Comparison of ENCODE assay signal across 16 cellular contexts in the genomic region with DNA sequence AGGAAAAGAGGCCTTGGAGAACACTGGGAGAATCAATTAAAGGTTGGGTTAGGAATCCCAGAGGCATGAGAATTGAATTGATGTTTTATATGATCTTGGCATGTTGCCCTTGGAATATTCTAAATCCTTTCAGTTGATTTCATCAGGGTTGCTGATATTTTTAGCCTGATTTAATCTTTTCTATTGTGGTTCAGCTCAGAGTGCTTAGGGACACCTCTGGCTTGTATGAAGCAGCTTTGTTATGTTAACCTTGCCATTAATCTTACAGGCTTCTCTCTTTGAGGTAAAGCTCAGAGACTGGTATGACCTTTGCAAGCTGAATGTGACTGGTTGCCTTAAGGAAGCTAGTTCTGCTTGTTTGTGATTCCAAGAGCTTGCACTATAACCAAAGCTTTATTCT.
DNase-seq lines count a peak whose midpoint lies in the region; TF ChIP-seq lines count a peak whose summit lies in the region.
"Had no signal": no experiment of that assay in that cellular context is flagged by ENCODE, and none has a peak within 500 bp of the region (broad histone marks: within the 10 kb centered on the region; RNA-seq: fewer than 3 reads in every experiment).

No MANE protein-coding gene starts in this region.

- no peak overlapping the region for H2BK15ac ChIP-seq in H9 (ENCODE audit: low read depth, low read length)

- peaks cover 46 to 47% of the 10 kb centered on the region in 2 experiments for H3K4me1 Mint-ChIP-seq in H9
- H3K4me1 Mint-ChIP-seq in glutamatergic neuron (ENCODE audit: low read depth, unreplicated experiment): peaks cover 65% of the 10 kb centered on the region
- H3K4me1 Mint-ChIP-seq in nephron progenitor cell: peaks cover 54% of the 10 kb centered on the region

- H3K79me1 ChIP-seq in H9 (ENCODE audit: insufficient read depth, low read depth, low read length, poor library complexity, severe bottlenecking): no peaks in the 10 kb centered on the region

- H3K9me3 ChIP-seq in H9 (ENCODE audit: control insufficient read depth, low read depth, low read length) (no peaks in the 10 kb centered on the region), NT2/D1 (ENCODE audit: insufficient read depth, low read length) (no peaks in the 10 kb centered on the region)

- H3K4me3 Mint-ChIP-seq in H9 (no peak overlapping the region; a peak in 1 of 5 replicates), glutamatergic neuron (ENCODE audit: unreplicated experiment) (no peak overlapping the region), nephron progenitor cell (no peak overlapping the region)
- H3K4me3 Mint-ChIP-seq: CD4-positive, CD25-positive, alpha-beta regulatory T cell had no signal

- H2BK20ac ChIP-seq in H9 (ENCODE audit: low read depth, low read length, poor library complexity, severe bottlenecking): no peak overlapping the region

- no peak overlapping the region for H3K4me3 ChIP-seq in NT2/D1 (ENCODE audit: insufficient read length, low read depth)

- no peak overlapping the region for H3K27ac ChIP-seq in H9 (ENCODE audit: insufficient read length, low read depth, low read length)
- H3K27ac ChIP-seq in RWPE1: no peak overlapping the region
- H3K27ac ChIP-seq in caudate nucleus (ENCODE audit: low read depth, low read length): no peak overlapping the region
- H3K27ac ChIP-seq: KMS-11 had no signal

- H3T11ph ChIP-seq in H9 (ENCODE audit: low read length): no peak overlapping the region

- TF ChIP-seq CTCF in H9 (conservative IDR thresholded peaks at IDR 0.05) (no peak), glutamatergic neuron (IDR thresholded peaks at IDR 0.05; ENCODE audit: partially characterized antibody, unreplicated experiment) (no peak), nephron progenitor cell (IDR thresholded peaks at IDR 0.05) (no peak), RWPE1 (conservative IDR thresholded peaks at IDR 0.05; ENCODE audit: low read depth) (no peak)

- H3K4me1 ChIP-seq in H9 (ENCODE audit: insufficient read depth, low read length) (peaks cover 12% of the 10 kb centered on the region), NT2/D1 (ENCODE audit: insufficient read depth, insufficient read length) (no peaks in the 10 kb centered on the region)

- H3K27me3 Mint-ChIP-seq in H9 (ENCODE audit: low read depth) (no peaks in the 10 kb centered on the region), glutamatergic neuron (ENCODE audit: unreplicated experiment) (peaks cover 4% of the 10 kb centered on the region), nephron progenitor cell (ENCODE audit: low read depth, poor library complexity) (peaks cover 4% of the 10 kb centered on the region)
- H3K27me3 Mint-ChIP-seq: CD4-positive, CD25-positive, alpha-beta regulatory T cell had no signal

- peak overlapping the region; percentile 52 to 92 (median 92) for H3K27ac Mint-ChIP-seq in H9
- peak overlapping the region; percentile 54 for H3K27ac Mint-ChIP-seq in glutamatergic neuron (ENCODE audit: unreplicated experiment)
- peak overlapping the region; percentile 66 for H3K27ac Mint-ChIP-seq in nephron progenitor cell
- H3K27ac Mint-ChIP-seq: CD4-positive, CD25-positive, alpha-beta regulatory T cell had no signal

- no peak overlapping the region for H3K23ac ChIP-seq in H9 (ENCODE audit: insufficient read length, low read depth, low read length)

- H4K20me1 ChIP-seq in H9 (ENCODE audit: control insufficient read depth, insufficient read depth, insufficient read length): no peaks in the 10 kb centered on the region

- H2BK12ac ChIP-seq in H9 (ENCODE audit: insufficient read length, low read depth, low read length): no peak overlapping the region

- H3K9ac ChIP-seq in H9 (ENCODE audit: extremely low read depth, insufficient read length, low read length) (no peak overlapping the region), NT2/D1 (ENCODE audit: insufficient read length, low read depth) (no peak overlapping the region)
- H3K9ac ChIP-seq: KMS-11 had no signal

- no peak overlapping the region for H3K56ac ChIP-seq in H9 (ENCODE audit: insufficient read length, low read depth, low read length)

- H3K79me2 ChIP-seq in H9 (ENCODE audit: insufficient read depth, low read length): no peaks in the 10 kb centered on the region

- H3K36me3 ChIP-seq in NT2/D1 (ENCODE audit: insufficient read depth, insufficient read length, low read length): peaks cover 22% of the 10 kb centered on the region

- H3K27me3 ChIP-seq in H9 (ENCODE audit: insufficient read depth, low read length): no peaks in the 10 kb centered on the region
- H3K27me3 ChIP-seq in NT2/D1 (ENCODE audit: insufficient read depth, insufficient read length): no peaks in the 10 kb centered on the region

- H3K18ac ChIP-seq in H9 (ENCODE audit: insufficient read length, low read depth, low read length): no peak overlapping the region

- peak overlapping the region; percentile 3 for H3K4me2 ChIP-seq in H9 (ENCODE audit: insufficient read depth, insufficient read length, low read length)
- H3K4me2 ChIP-seq: KMS-11 had no signal

- H3K9me3 Mint-ChIP-seq in H9 (no peaks in the 10 kb centered on the region), glutamatergic neuron (ENCODE audit: unreplicated experiment) (peaks cover 27% of the 10 kb centered on the region), nephron progenitor cell (no peaks in the 10 kb centered on the region)
- H3K9me3 Mint-ChIP-seq: CD4-positive, CD25-positive, alpha-beta regulatory T cell had no signal

- POLR2A ChIA-PET in RWPE1 (lab: Yijun Ruan, JAX; ENCODE audit: low non-redundant PET): no interaction called here

- no peak overlapping the region for H4K5ac ChIP-seq in H9 (ENCODE audit: insufficient read length, low read depth, low read length)

- CTCF ChIA-PET in RWPE1 (lab: Yijun Ruan, JAX): no interaction called here

- no peak overlapping the region for H2BK5ac ChIP-seq in H9 (ENCODE audit: insufficient read length, low read length)

- H3K14ac ChIP-seq in H9 (ENCODE audit: insufficient read depth, low read length): no peak overlapping the region

- H2AK5ac ChIP-seq in H9 (ENCODE audit: insufficient read length, low read length): no peak overlapping the region

- no peak overlapping the region for H3K4ac ChIP-seq in H9 (ENCODE audit: low read depth, low read length)

- H4K8ac ChIP-seq in H9 (replicated peaks; ENCODE audit: insufficient read length, low read depth, low read length): no peak overlapping the region

- no peak overlapping the region for H2AFZ ChIP-seq in H9 (ENCODE audit: low read length)

- peaks cover 10 to 43% (median 29%) of the 10 kb centered on the region in 3 experiments for H3K36me3 Mint-ChIP-seq in H9 (ENCODE audit: insufficient read depth in 1 of 3, low read depth in 3 of 3)
- peaks cover 4% of the 10 kb centered on the region for H3K36me3 Mint-ChIP-seq in glutamatergic neuron (ENCODE audit: unreplicated experiment)
- H3K36me3 Mint-ChIP-seq in nephron progenitor cell (ENCODE audit: low read depth): peaks cover 23% of the 10 kb centered on the region

- H2BK120ac ChIP-seq in H9 (ENCODE audit: low read depth, low read length, poor library complexity, severe bottlenecking): no peak overlapping the region

- H4K91ac ChIP-seq in H9 (ENCODE audit: insufficient read length, low read depth, low read length): no peak overlapping the region

- H3K23me2 ChIP-seq in H9 (ENCODE audit: insufficient read length, low read depth, low read length, poor library complexity, severe bottlenecking): no peaks in the 10 kb centered on the region

- DNase-seq in H9: no peak
- DNase-seq in NT2/D1 (ENCODE audit: low read depth, low spot score): peak; percentile 66
- no peak for DNase-seq in glutamatergic neuron
- no peak for DNase-seq in nephron progenitor cell
- DNase-seq in NCI-H1436 (lab: John Stamatoyannopoulos, UW): no peak
- DNase-seq in RWPE1 (ENCODE audit: low spot score): no peak
- no peak for DNase-seq in caudate nucleus (lab: John Stamatoyannopoulos, UW)
- no peak for DNase-seq in NAMALWA (ENCODE audit: low spot score)
- DNase-seq: CD4-positive, CD25-positive, alpha-beta regulatory T cell; EL; NCI-H1105; NCI-H2029 treated with DMSO at 0.1 percent for 48 hours; NCI-H2171 treated with DMSO at 0.1 percent for 48 hours; NCI-H524 treated with DMSO at 0.1 percent for 48 hours; Right ventricle myocardium superior had no signal
